In genomic region chr18:74114206-74114605, GRCh38 we compare ENCODE assay signal across 29 cellular contexts. TPM values are rescaled to one million over a fixed set of nuclear protein-coding genes. Genes with fewer than 3 reads are reported as not detected.
DNase-seq lines count a peak whose midpoint lies in the region; ATAC-seq and TF ChIP-seq lines count a peak whose summit lies in the region.
"Had no signal": no experiment of that assay in that cellular context is flagged by ENCODE, and none has a peak within 500 bp of the region (broad histone marks: within the 10 kb centered on the region; RNA-seq: fewer than 3 reads in every experiment).

No MANE protein-coding gene starts in this region.

- H3K4me3 Mint-ChIP-seq in progenitor cell of endocrine pancreas (ENCODE audit: low read depth) = no peak overlapping the region
- H3K4me3 Mint-ChIP-seq: activated CD8-positive, alpha-beta T cell treated with anti-CD3 and anti-CD28 coated beads, Interleukin-2, amount 10 ng/mL, durations not matched to agents 7 days and 5 days; activated naive CD8-positive, alpha-beta T cell treated with anti-CD3 and anti-CD28 coated beads, Interleukin-2, amount 50 U/mL, for 24 hours had no signal

- peaks cover 8% of the 10 kb centered on the region for H3K36me3 Mint-ChIP-seq in progenitor cell of endocrine pancreas (ENCODE audit: insufficient read depth)

- no peak for TF ChIP-seq CTCF in fibroblast of villous mesenchyme (IDR thresholded peaks at IDR 0.05; ENCODE audit: insufficient read depth, low read depth, low read length)
- no peak for TF ChIP-seq CTCF in progenitor cell of endocrine pancreas (IDR thresholded peaks at IDR 0.05; ENCODE audit: unreplicated experiment)

- peaks cover 8% of the 10 kb centered on the region for H3K4me1 Mint-ChIP-seq in progenitor cell of endocrine pancreas (ENCODE audit: low read depth)

- DNase-seq in EH (ENCODE audit: low read depth) (peak; percentile 54), NCI-H69 (lab: John Stamatoyannopoulos, UW) (peak; percentile 89), fibroblast of villous mesenchyme (ENCODE audit: low read depth) (peak; percentile 10), retina (peak; percentile 34), progenitor cell of endocrine pancreas (ENCODE audit: low spot score, unreplicated experiment) (no peak), NCI-H2107 treated with DMSO at 0.1 percent for 48 hours (lab: John Stamatoyannopoulos, UW; ENCODE audit: unreplicated experiment) (no peak)
- DNase-seq: ACHN; activated CD8-positive, alpha-beta T cell treated with anti-CD3 and anti-CD28 coated beads, Interleukin-2, amount 10 ng/mL, durations not matched to agents 7 days and 5 days; activated gamma-delta T cell treated with Interleukin-2 at 50 U/mL for 16 hours; activated naive CD8-positive, alpha-beta T cell treated with anti-CD3 and anti-CD28 coated beads, Interleukin-2, amount 50 U/mL, for 24 hours; brain microvascular endothelial cell; Calu3; effector CD4-positive, alpha-beta T cell; hypothalamus; islet precursor cell; KG1; NCI-H1436; NCI-H2107; NCI-H510A treated with DMSO at 0.1 percent for 48 hours; stimulated activated CD4-positive, alpha-beta T cell treated with anti-CD3 and anti-CD28 coated beads, Interleukin-2, amount 100 ng/mL, for 24 hours; T-helper 1 cell had no signal

- no peak overlapping the region for H3K27ac Mint-ChIP-seq in progenitor cell of endocrine pancreas
- H3K27ac Mint-ChIP-seq: activated CD8-positive, alpha-beta T cell treated with anti-CD3 and anti-CD28 coated beads, Interleukin-2, amount 10 ng/mL, durations not matched to agents 7 days and 5 days; activated naive CD8-positive, alpha-beta T cell treated with anti-CD3 and anti-CD28 coated beads, Interleukin-2, amount 50 U/mL, for 24 hours had no signal

- no peaks in the 10 kb centered on the region for H3K27me3 Mint-ChIP-seq in progenitor cell of endocrine pancreas
- H3K27me3 Mint-ChIP-seq: activated naive CD8-positive, alpha-beta T cell treated with anti-CD3 and anti-CD28 coated beads, Interleukin-2, amount 50 U/mL, for 24 hours had no signal

- ATAC-seq in GM21717 (IDR thresholded peaks at IDR 0.05; ENCODE audit: unreplicated experiment) (no peak), GM21367 (IDR thresholded peaks at IDR 0.05; ENCODE audit: unreplicated experiment) (no peak)
- ATAC-seq: activated CD4-positive, CD25-positive, alpha-beta regulatory T cell treated with anti-CD3 and anti-CD28 coated beads, Interleukin-2, amount 50 U/mL, for 24 hours; activated naive CD8-positive, alpha-beta T cell treated with anti-CD3 and anti-CD28 coated beads, Interleukin-2, amount 50 U/mL, for 24 hours; gastroesophageal sphincter had no signal

- peaks cover 15% of the 10 kb centered on the region for H3K9me3 Mint-ChIP-seq in progenitor cell of endocrine pancreas (ENCODE audit: low read depth)

- H3K4me3 ChIP-seq in fibroblast of villous mesenchyme (ENCODE audit: low read depth, low read length) = no peak overlapping the region
- H3K4me3 ChIP-seq: BLaER1, gastroesophageal sphincter, skin epidermis had no signal

RNA-seq across cellular contexts. Expression of gene FBXO15, which starts 33.4 kb away (rescaled TPM):
- 0.32 and 0.43 TPM in 2 replicates for total RNA-seq in fibroblast of villous mesenchyme
- 2.7 and 4.3 TPM in 2 replicates for total RNA-seq in progenitor cell of endocrine pancreas
- total RNA-seq: lower leg skin, pulmonary artery endothelial cell had no signal

RNA-seq across cellular contexts. Expression of gene TIMM21, which starts 34.1 kb away (rescaled TPM):
- 17.1 and 20.7 TPM in 2 replicates for total RNA-seq in fibroblast of villous mesenchyme
- 27.5 and 35.2 TPM in 2 replicates for total RNA-seq in progenitor cell of endocrine pancreas

Comparison
In these comparisons a context has a peak if more than half of its experiments do, and no peak if none do; other contexts are left out.
1. DNase-seq: peak in EH (single experiment), NCI-H69 (single experiment), fibroblast of villous mesenchyme (single experiment) and retina (single experiment); none in progenitor cell of endocrine pancreas (single experiment) and NCI-H2107 treated with DMSO at 0.1 percent for 48 hours (single experiment).